9 cellular contexts compared by ENCODE assay signal in genomic region chr9:129596541-129597328, GRCh38. TPM values are rescaled to one million over a fixed set of nuclear protein-coding genes. Genes with fewer than 3 reads are reported as not detected.
A peak's percentile ranks its signal among the peaks of the same experiment; 100 is the strongest.
DNase-seq lines count a peak whose midpoint lies in the region; ATAC-seq and TF ChIP-seq lines count a peak whose summit lies in the region.
"Had no signal": no experiment of that assay in that cellular context is flagged by ENCODE, and none has a peak within 500 bp of the region (broad histone marks: within the 10 kb centered on the region; RNA-seq: fewer than 3 reads in every experiment).

No MANE protein-coding gene starts in this region.

- POLR2A ChIA-PET in RWPE1 (lab: Yijun Ruan, JAX; ENCODE audit: low non-redundant PET): interaction anchor here (0.5 to 1.0 kb wide), 4 partner anchors 11 to 203 kb away, joined by 3 to 8 read pairs (median 4); no protein-coding TSS in a partner anchor

- no peak for DNase-seq in AG09309 (ENCODE audit: low read depth)
- DNase-seq in RWPE1 (ENCODE audit: low spot score): no peak
- no peak for DNase-seq in esophagus squamous epithelium (lab: John Stamatoyannopoulos, UW)
- DNase-seq in stimulated activated CD8-positive, alpha-beta memory T cell treated with anti-CD3 and anti-CD28 coated beads, Interleukin-4, amount 100 ng/mL, for 48 hours: no peak
- DNase-seq in NOMO-1 (lab: John Stamatoyannopoulos, UW; ENCODE audit: unreplicated experiment in 2 of 2): no peak
- DNase-seq in NCI-H446 treated with DMSO at 0.1 percent for 48 hours (lab: John Stamatoyannopoulos, UW): no peak

- WGBS in esophagus squamous epithelium, 2 donors: 29 to 32% methylated on average over 5 to 19 of the region's 33 CpGs

- TF ChIP-seq RAD21 in neural cell (conservative IDR thresholded peaks at IDR 0.05): no peak

- CTCF ChIA-PET in RWPE1 (lab: Yijun Ruan, JAX): interaction anchor here (0.7 to 2.3 kb wide), 5 partner anchors 14 to 490 kb away, joined by 3 to 10 read pairs (median 6); no protein-coding TSS in a partner anchor

- intact Hi-C loops in esophagus squamous epithelium (cut with DNase I): no loop called here

- H3F3A ChIP-seq in neural cell (ENCODE audit: insufficient read depth, low read length, poor library complexity, severe bottlenecking): no peaks in the 10 kb centered on the region

- no peak for TF ChIP-seq EP300 in neural cell (conservative IDR thresholded peaks at IDR 0.05; ENCODE audit: poor library complexity, severe bottlenecking)

- H3K4me3 ChIP-seq in AG09309 (ENCODE audit: control insufficient read depth, low read depth, low read length) (peak overlapping the region; percentile 31), esophagus squamous epithelium (peak overlapping the region; percentile 25 to 65 (median 50)), neural cell (ENCODE audit: low read length) (peak overlapping the region; percentile 23)

- no peaks in the 10 kb centered on the region for H3K9me2 ChIP-seq in neural cell (ENCODE audit: insufficient read depth, low read length)

- no peaks in the 10 kb centered on the region for H3K79me2 ChIP-seq in neural cell (replicated peaks; ENCODE audit: insufficient read depth, low read length)

- H4K20me1 ChIP-seq in neural cell (ENCODE audit: insufficient read depth): no peaks in the 10 kb centered on the region

- peak in 2 of 4 donors; percentile 48 to 54 for TF ChIP-seq POLR2A in esophagus squamous epithelium (IDR thresholded peaks at IDR 0.05)

- peak overlapping the region; percentile 41 for H3K27ac ChIP-seq in RWPE1
- H3K27ac ChIP-seq in esophagus squamous epithelium: peak overlapping the region; percentile 71 to 94 (median 91)
- H3K27ac ChIP-seq in neural cell (ENCODE audit: low read length): no peak overlapping the region
- H3K27ac ChIP-seq: VCaP had no signal

- H3K4me1 ChIP-seq in esophagus squamous epithelium: peaks cover 15 to 43% (median 26%) of the 10 kb centered on the region in 3 donors

- H3K9ac ChIP-seq in neural cell (ENCODE audit: low read length): no peak overlapping the region

- TF ChIP-seq CTCF in AG09309 (IDR thresholded peaks at IDR 0.05; ENCODE audit: control insufficient read depth, insufficient read depth, low read depth, low read length, missing control alignments) (no peak), RWPE1 (conservative IDR thresholded peaks at IDR 0.05; ENCODE audit: low read depth) (no peak), esophagus squamous epithelium (IDR thresholded peaks at IDR 0.05) (no peak), neural cell (IDR thresholded peaks at IDR 0.05; ENCODE audit: poor library complexity, severe bottlenecking) (no peak)

- H3K36me3 ChIP-seq in esophagus squamous epithelium (no peaks in the 10 kb centered on the region), neural cell (ENCODE audit: insufficient read depth, low read length) (no peaks in the 10 kb centered on the region)

- no peak overlapping the region for H2AFZ ChIP-seq in neural cell (ENCODE audit: low read depth, low read length)

- no peak for ATAC-seq in HG02981 (IDR thresholded peaks at IDR 0.05; ENCODE audit: unreplicated experiment)

- H3K9me3 ChIP-seq in esophagus squamous epithelium (no peaks in the 10 kb centered on the region), neural cell (ENCODE audit: low read length) (no peaks in the 10 kb centered on the region)

- peaks cover 0 to 11% (median 0%) of the 10 kb centered on the region in 4 donors for H3K27me3 ChIP-seq in esophagus squamous epithelium
- peaks cover 22% of the 10 kb centered on the region for H3K27me3 ChIP-seq in neural cell (ENCODE audit: insufficient read depth, low read depth, low read length)

- H3K4me2 ChIP-seq in neural cell (ENCODE audit: low read length): no peak overlapping the region

TF ChIP-seq in neural cell, 6 proteins besides CTCF, POLR2A, EP300 and RAD21:
- TF ChIP-seq TAF1 (IDR thresholded peaks at IDR 0.05; ENCODE audit: low read depth) (no peak), REST (IDR thresholded peaks at IDR 0.05; ENCODE audit: borderline replicate concordance) (no peak), MXI1 (conservative IDR thresholded peaks at IDR 0.05; ENCODE audit: poor library complexity, severe bottlenecking) (no peak), POLR2AphosphoS5 (IDR thresholded peaks at IDR 0.05) (no peak), SMC3 (conservative IDR thresholded peaks at IDR 0.05; ENCODE audit: poor library complexity) (no peak), EZH2 (IDR thresholded peaks at IDR 0.05; ENCODE audit: borderline replicate concordance, insufficient read depth, low read length, poor library complexity, severe bottlenecking) (no peak)

RNA-seq across cellular contexts. Expression of gene C9orf50, which starts 24.2 kb away (rescaled TPM):
- total RNA-seq in esophagus squamous epithelium: not detected
- not detected in 2 replicates for polyA plus RNA-seq in neural cell
- polyA minus RNA-seq in neural cell: not detected in 2 replicates

RNA-seq across cellular contexts. Expression of gene NTMT1, which starts 29.2 kb away (rescaled TPM):
- 10 to 100 TPM; 14.0 to 17.6 (median 16.0) TPM for total RNA-seq in esophagus squamous epithelium
- polyA plus RNA-seq in neural cell: 35.9 and 57.1 TPM in 2 replicates
- 15.4 and 19.2 TPM in 2 replicates for polyA minus RNA-seq in neural cell

RNA-seq across cellular contexts. Expression of gene ASB6, which starts 45.2 kb away (rescaled TPM):
- 10 to 100 TPM; 15.4 to 22.5 (median 17.6) TPM for total RNA-seq in esophagus squamous epithelium
- polyA plus RNA-seq in neural cell: 18.4 and 24.6 TPM in 2 replicates
- 23.3 and 24.8 TPM in 2 replicates for polyA minus RNA-seq in neural cell
